ENCODE assay signal across 9 cellular contexts in genomic region chr5:100828071-100828689, GRCh38.
A peak's percentile ranks its signal among the peaks of the same experiment; 100 is the strongest.
DNase-seq lines count a peak whose midpoint lies in the region; ATAC-seq and TF ChIP-seq lines count a peak whose summit lies in the region.
"Had no signal": no experiment of that assay in that cellular context is flagged by ENCODE, and none has a peak within 500 bp of the region (broad histone marks: within the 10 kb centered on the region; RNA-seq: fewer than 3 reads in every experiment).

No MANE protein-coding gene starts in this region.

- peak overlapping the region; percentile 62 for H3K27ac ChIP-seq in RWPE2 (ENCODE audit: poor library complexity, severe bottlenecking)
- H3K27ac ChIP-seq: C4-2B had no signal

- peaks cover 31% of the 10 kb centered on the region for H3K36me3 Mint-ChIP-seq in activated CD4-positive, alpha-beta T cell treated with anti-CD3 and anti-CD28 coated beads, Interleukin-2, amount 10 ng/mL, durations not matched to agents 7 days and 5 days (ENCODE audit: low read depth)

- H3K4me3 Mint-ChIP-seq in activated CD4-positive, alpha-beta T cell treated with anti-CD3 and anti-CD28 coated beads, Interleukin-2, amount 10 ng/mL, durations not matched to agents 7 days and 5 days: no peak overlapping the region

- CTCF ChIA-PET in activated CD4-positive, alpha-beta T cell treated with anti-CD3 and anti-CD28 coated beads, Interleukin-2, amount 10 ng/mL, durations not matched to agents 7 days and 5 days (lab: Charles Lee): interaction anchor here (0.8 to 1.9 kb wide), 5 partner anchors 9 to 74 kb away, joined by 3 to 5 read pairs (median 3); no protein-coding TSS in a partner anchor

- no peak for TF ChIP-seq CTCF in RWPE2 (IDR thresholded peaks at IDR 0.05; ENCODE audit: poor library complexity, severe bottlenecking)

- H3K27me3 Mint-ChIP-seq in activated CD4-positive, alpha-beta T cell treated with anti-CD3 and anti-CD28 coated beads, Interleukin-2, amount 10 ng/mL, durations not matched to agents 7 days and 5 days: no peaks in the 10 kb centered on the region

- H3K4me1 ChIP-seq in RWPE2 (ENCODE audit: insufficient read depth, poor library complexity, severe bottlenecking): peaks cover 14% of the 10 kb centered on the region

- peaks cover 21% of the 10 kb centered on the region for H3K4me1 Mint-ChIP-seq in activated CD4-positive, alpha-beta T cell treated with anti-CD3 and anti-CD28 coated beads, Interleukin-2, amount 10 ng/mL, durations not matched to agents 7 days and 5 days

- no peak overlapping the region for H3K4me3 ChIP-seq in RWPE2 (ENCODE audit: severe bottlenecking)

- peaks cover 1% of the 10 kb centered on the region for H3K9me3 Mint-ChIP-seq in activated CD4-positive, alpha-beta T cell treated with anti-CD3 and anti-CD28 coated beads, Interleukin-2, amount 10 ng/mL, durations not matched to agents 7 days and 5 days

- H3K36me3 ChIP-seq in RWPE2 (ENCODE audit: low read depth): no peaks in the 10 kb centered on the region

- POLR2A ChIA-PET in activated CD4-positive, alpha-beta T cell treated with anti-CD3 and anti-CD28 coated beads, Interleukin-2, amount 10 ng/mL, durations not matched to agents 7 days and 5 days (lab: Charles Lee): no interaction called here

- H3K27me3 ChIP-seq in RWPE2 (ENCODE audit: insufficient read depth, poor library complexity, severe bottlenecking): no peaks in the 10 kb centered on the region

- ATAC-seq in HG02852 (IDR thresholded peaks at IDR 0.05; ENCODE audit: unreplicated experiment): peak; percentile 78
- no peak; the same call in 2 of the 3 replicates for ATAC-seq in RWPE2 (ENCODE audit: low read depth)

- peak overlapping the region; percentile 51 for H3K27ac Mint-ChIP-seq in activated CD4-positive, alpha-beta T cell treated with anti-CD3 and anti-CD28 coated beads, Interleukin-2, amount 10 ng/mL, durations not matched to agents 7 days and 5 days

- no peaks in the 10 kb centered on the region for H3K9me3 ChIP-seq in RWPE2 (ENCODE audit: severe bottlenecking)

- no peak for DNase-seq in activated CD4-positive, alpha-beta T cell treated with anti-CD3 and anti-CD28 coated beads, Interleukin-2, amount 10 ng/mL, durations not matched to agents 7 days and 5 days
- no peak for DNase-seq in activated CD4-positive, alpha-beta T cell treated with anti-CD3 and anti-CD28 coated beads for 4 hours
- DNase-seq in RWPE2 (ENCODE audit: low spot score) (no peak), medulla oblongata (ENCODE audit: extremely low spot score) (peak; percentile 54), putamen (ENCODE audit: low spot score) (no peak), T1000 (lab: John Stamatoyannopoulos, UW) (no peak), DMS53 treated with DMSO at 0.1 percent for 48 hours (lab: John Stamatoyannopoulos, UW; ENCODE audit: unreplicated experiment) (no peak)
